18 cellular contexts compared by ENCODE assay signal in genomic region chr7:158733762-158734494, GRCh38. TPM values are rescaled to one million over a fixed set of nuclear protein-coding genes. Genes with fewer than 3 reads are reported as not detected.
DNase-seq lines count a peak whose midpoint lies in the region; ATAC-seq, FAIRE-seq and TF ChIP-seq lines count a peak whose summit lies in the region.
"Had no signal": no experiment of that assay in that cellular context is flagged by ENCODE, and none has a peak within 500 bp of the region (broad histone marks: within the 10 kb centered on the region; RNA-seq: fewer than 3 reads in every experiment).

No MANE protein-coding gene starts in this region.

- ATAC-seq in GM21786 (IDR thresholded peaks at IDR 0.05; ENCODE audit: unreplicated experiment): no peak

- H3K14ac ChIP-seq in H1 (ENCODE audit: insufficient read length): no peak overlapping the region
- H3K14ac ChIP-seq in trophoblast cell (ENCODE audit: low read length): no peak overlapping the region

- H2AK5ac ChIP-seq in H1 (ENCODE audit: low read depth, low read length): no peak overlapping the region
- no peak overlapping the region for H2AK5ac ChIP-seq in trophoblast cell (ENCODE audit: low read length)

- H3K9me3 ChIP-seq in H1 (ENCODE audit: insufficient read depth in 2 of 2, low read depth in 1 of 2, low read length in 1 of 2) (no peaks in the 10 kb centered on the region), trophoblast cell (ENCODE audit: insufficient read depth, low read depth, low read length) (peaks cover 3% of the 10 kb centered on the region)
- H3K9me3 ChIP-seq in effector memory CD4-positive, alpha-beta T cell (ENCODE audit: control insufficient read depth, low read length): no peaks in the 10 kb centered on the region

- H3K27me3 Mint-ChIP-seq in activated CD4-positive, alpha-beta T cell treated with anti-CD3 and anti-CD28 coated beads, Interleukin-2, amount 10 ng/mL, durations not matched to agents 24 days and 14 days: no peaks in the 10 kb centered on the region
- H3K27me3 Mint-ChIP-seq: activated naive CD8-positive, alpha-beta T cell; activated T-cell treated with anti-CD3 and anti-CD28 coated beads, Interleukin-2, amount 50 U/mL, for 24 hours; naive B cell; stimulated activated naive CD8-positive, alpha-beta T cell treated with anti-CD3 and anti-CD28 coated beads, Interleukin-15, Interleukin-2, amounts not matched to agents 100 ng/mL and 50 ng/mL, for 24 hours had no signal

- H2BK120ac ChIP-seq in H1 (replicated peaks; ENCODE audit: low read depth, low read length) (no peak overlapping the region), trophoblast cell (ENCODE audit: insufficient read depth, low read length, poor library complexity) (no peak overlapping the region)

- H3K23me2 ChIP-seq in H1 (ENCODE audit: low read depth, low read length): no peaks in the 10 kb centered on the region; the same call in 1 of the 2 replicates

- CTCF ChIA-PET in H1 (lab: Charles Lee; ENCODE audit: partially characterized antibody): interaction anchor here (0.5 to 5.0 kb wide), 25 partner anchors 9 to 266 kb away, joined by 3 to 37 read pairs (median 5); partner anchors contain the start of gene NCAPG2

- H3K4ac ChIP-seq in H1 (replicated peaks; ENCODE audit: insufficient read length, low read depth, low read length) (no peak overlapping the region), trophoblast cell (ENCODE audit: low read depth, low read length) (no peak overlapping the region)

- H3K4me1 ChIP-seq in H1 (replicated peaks in 1 of 4; ENCODE audit: control insufficient read depth in 3 of 4, insufficient read depth in 4 of 4, low read length in 3 of 4) (peaks cover 0 to 5% (median 2%) of the 10 kb centered on the region in 4 experiments; a peak in 3 of 7 replicates), trophoblast cell (ENCODE audit: control insufficient read depth in 1 of 2, insufficient read depth in 2 of 2, low read length in 2 of 2) (no peaks in the 10 kb centered on the region)
- H3K4me1 ChIP-seq in effector memory CD4-positive, alpha-beta T cell (ENCODE audit: control insufficient read depth, insufficient read depth, low read length, poor library complexity, severe bottlenecking): no peaks in the 10 kb centered on the region

- peak; percentile 37 to 59 (median 47) for TF ChIP-seq CTCF in H1 (IDR thresholded peaks at IDR 0.05; ENCODE audit: control extremely low read depth in 1 of 3, insufficient read depth in 1 of 3, low read depth in 1 of 3, low read length in 3 of 3)
- no peak for TF ChIP-seq CTCF in GM10266 (IDR thresholded peaks at IDR 0.05; ENCODE audit: control insufficient read depth, insufficient read depth, low read depth, missing control alignments)

- H4K91ac ChIP-seq in H1 (replicated peaks; ENCODE audit: insufficient read length, low read length) (no peak overlapping the region), trophoblast cell (ENCODE audit: low read depth, low read length) (no peak overlapping the region)

- H3K9me3 Mint-ChIP-seq in activated CD4-positive, alpha-beta T cell treated with anti-CD3 and anti-CD28 coated beads, Interleukin-2, amount 10 ng/mL, durations not matched to agents 24 days and 14 days: no peaks in the 10 kb centered on the region
- H3K9me3 Mint-ChIP-seq: activated T-cell treated with anti-CD3 and anti-CD28 coated beads, Interleukin-2, amount 50 U/mL, for 24 hours; naive B cell; stimulated activated naive CD8-positive, alpha-beta T cell treated with anti-CD3 and anti-CD28 coated beads, Interleukin-15, Interleukin-2, amounts not matched to agents 100 ng/mL and 50 ng/mL, for 24 hours had no signal

- no peak overlapping the region for H4K5ac ChIP-seq in H1 (ENCODE audit: insufficient read length, low read depth, low read length)

- H3K27ac ChIP-seq in H1 (ENCODE audit: low read depth, low read length) (no peak overlapping the region), trophoblast cell (ENCODE audit: low read depth, low read length) (no peak overlapping the region)
- no peak overlapping the region for H3K27ac ChIP-seq in effector memory CD4-positive, alpha-beta T cell (ENCODE audit: insufficient read depth, low read length, poor library complexity, severe bottlenecking)

- peaks cover 61% of the 10 kb centered on the region for H3K36me3 Mint-ChIP-seq in activated CD4-positive, alpha-beta T cell treated with anti-CD3 and anti-CD28 coated beads, Interleukin-2, amount 10 ng/mL, durations not matched to agents 24 days and 14 days (ENCODE audit: low read depth)

- no peak overlapping the region for H4K12ac ChIP-seq in trophoblast cell (ENCODE audit: low read depth, low read length)

- H3K9ac ChIP-seq in H1 (replicated peaks in 1 of 4; ENCODE audit: extremely low read depth in 1 of 4, low read depth in 3 of 4, low read length in 3 of 4) (no peak overlapping the region), trophoblast cell (ENCODE audit: low read length) (no peak overlapping the region)

- no peak overlapping the region for H3K18ac ChIP-seq in H1 (ENCODE audit: extremely low read depth, low read length)
- no peak overlapping the region for H3K18ac ChIP-seq in trophoblast cell (ENCODE audit: low read length)

- intact Hi-C loops in activated CD4-positive, alpha-beta T cell treated with anti-CD3 and anti-CD28 coated beads, Interleukin-2, amount 10 ng/mL, durations not matched to agents 24 days and 14 days (cut with micrococcal nuclease): no loop called here

- H3K56ac ChIP-seq in H1 (replicated peaks; ENCODE audit: insufficient read length, low read depth, low read length): no peak overlapping the region

- POLR2A ChIA-PET in H1 (lab: Charles Lee; ENCODE audit: partially characterized antibody): interaction anchor here (1.2 to 1.9 kb wide), 2 partner anchors 29 to 36 kb away, joined by 4 to 7 read pairs; partner anchors contain the start of gene NCAPG2

- no peak overlapping the region for H2BK5ac ChIP-seq in H1 (ENCODE audit: low read depth, low read length)
- H2BK5ac ChIP-seq in trophoblast cell (ENCODE audit: low read depth, low read length, poor library complexity): no peak overlapping the region

- no peak overlapping the region for H3K4me3 Mint-ChIP-seq in activated CD4-positive, alpha-beta T cell treated with anti-CD3 and anti-CD28 coated beads, Interleukin-2, amount 10 ng/mL, durations not matched to agents 24 days and 14 days
- H3K4me3 Mint-ChIP-seq: activated naive CD8-positive, alpha-beta T cell; activated T-cell treated with anti-CD3 and anti-CD28 coated beads, Interleukin-2, amount 50 U/mL, for 24 hours; naive B cell; stimulated activated naive CD8-positive, alpha-beta T cell treated with anti-CD3 and anti-CD28 coated beads, Interleukin-15, Interleukin-2, amounts not matched to agents 100 ng/mL and 50 ng/mL, for 24 hours had no signal

- peak; percentile 51 for DNase-seq in activated CD4-positive, alpha-beta T cell treated with anti-CD3 and anti-CD28 coated beads, Interleukin-2, amount 10 ng/mL, durations not matched to agents 24 days and 14 days
- DNase-seq in activated CD4-positive, alpha-beta T cell treated with anti-CD3 and anti-CD28 coated beads for 4 hours: no peak
- DNase-seq in HuH-7.5 (ENCODE audit: low spot score): peak; percentile 13
- peak in 1 of 2 experiments; percentile 44 for DNase-seq in H1 (ENCODE audit: low read depth in 1 of 2, low spot score in 2 of 2)
- peak; percentile 35 to 68 for DNase-seq in trophoblast cell
- DNase-seq in GM10266 (ENCODE audit: extremely low spot score): no peak
- DNase-seq in effector memory CD4-positive, alpha-beta T cell: no peak
- DNase-seq: activated T-cell treated with anti-CD3 and anti-CD28 coated beads, Interleukin-2, amount 50 U/mL, for 24 hours; C1 segment of cervical spinal cord; hippocampal formation; islet precursor cell; naive B cell; NCI-H1092; NCI-H2081 treated with DMSO at 0.1 percent for 48 hours; stimulated activated CD4-positive, alpha-beta T cell treated with anti-CD3 and anti-CD28 coated beads, Interleukin-1b, Interleukin-23, amount 100 ng/mL, for 48 hours had no signal

- H3K79me1 ChIP-seq in H1 (ENCODE audit: low read depth, low read length) (no peaks in the 10 kb centered on the region), trophoblast cell (ENCODE audit: low read length) (no peaks in the 10 kb centered on the region)

- no peak for TF ChIP-seq EP300 in H1 (IDR thresholded peaks at IDR 0.05; ENCODE audit: borderline replicate concordance in 1 of 2, low read depth in 2 of 2, low read length in 2 of 2)

- no peak overlapping the region for H3K4me2 ChIP-seq in H1 (ENCODE audit: insufficient read depth in 1 of 2, low read depth in 2 of 2, low read length in 2 of 2)
- no peak overlapping the region for H3K4me2 ChIP-seq in trophoblast cell (ENCODE audit: low read length)

- no peak overlapping the region for H3K27ac Mint-ChIP-seq in activated CD4-positive, alpha-beta T cell treated with anti-CD3 and anti-CD28 coated beads, Interleukin-2, amount 10 ng/mL, durations not matched to agents 24 days and 14 days

- H3K79me2 ChIP-seq in H1 (ENCODE audit: control insufficient read depth in 1 of 2, insufficient read depth in 2 of 2, low read length in 2 of 2) (no peaks in the 10 kb centered on the region), trophoblast cell (ENCODE audit: control insufficient read depth, insufficient read depth, low read length, poor library complexity) (no peaks in the 10 kb centered on the region)

- H2BK12ac ChIP-seq in H1 (ENCODE audit: low read depth, low read length): no peak overlapping the region
- no peak overlapping the region for H2BK12ac ChIP-seq in trophoblast cell (ENCODE audit: low read length)

- no peak overlapping the region for H2AFZ ChIP-seq in H1 (ENCODE audit: low read length)
- H2AFZ ChIP-seq in trophoblast cell (ENCODE audit: insufficient read depth, low read length, poor library complexity): no peak overlapping the region

- H3K4me3 ChIP-seq in H1 (ENCODE audit: extremely low read depth in 1 of 4, insufficient read depth in 2 of 4, low read depth in 3 of 4, low read length in 4 of 4) (no peak overlapping the region), trophoblast cell (ENCODE audit: low read depth, low read length) (no peak overlapping the region)
- H3K4me3 ChIP-seq in effector memory CD4-positive, alpha-beta T cell (ENCODE audit: insufficient read depth, low read depth, low read length, poor library complexity, severe bottlenecking): no peak overlapping the region

- FAIRE-seq in H1 (lab: Jason Lieb, UNC): no peak

- 95% methylated on average over 20 of the region's 20 CpGs; no CpG with 5 or more reads in 1 of the 2 experiments for WGBS in H1 (ENCODE audit: extremely low coverage in 1 of 2, insufficient coverage in 1 of 2, insufficient read length in 1 of 2, insufficient replicate concordance in 2 of 2, low coverage in 1 of 2, low lambda C conversion rate in 2 of 2, missing lambda C conversion rate in 1 of 2), 2 experiments
- no CpG with 5 or more reads among the region's 20 CpGs for WGBS in trophoblast cell (ENCODE audit: extremely low coverage, insufficient coverage, insufficient read length)

- H3K36me3 ChIP-seq in H1 (ENCODE audit: control insufficient read depth in 2 of 4, insufficient read depth in 4 of 4, low read length in 3 of 4) (peaks cover 0 to 15% (median 9%) of the 10 kb centered on the region in 4 experiments; a peak in 5 of 8 replicates), trophoblast cell (ENCODE audit: control insufficient read depth in 1 of 2, insufficient read depth in 2 of 2, low read length in 2 of 2) (peaks cover 42 to 55% of the 10 kb centered on the region in 2 experiments)
- peaks cover 62% of the 10 kb centered on the region for H3K36me3 ChIP-seq in effector memory CD4-positive, alpha-beta T cell (ENCODE audit: control insufficient read depth, insufficient read depth, low read length)

- H3K23ac ChIP-seq in H1 (ENCODE audit: insufficient read length) (no peak overlapping the region), trophoblast cell (ENCODE audit: low read length) (no peak overlapping the region)

- H3K4me1 Mint-ChIP-seq in activated CD4-positive, alpha-beta T cell treated with anti-CD3 and anti-CD28 coated beads, Interleukin-2, amount 10 ng/mL, durations not matched to agents 24 days and 14 days: peaks cover 9% of the 10 kb centered on the region
- H3K4me1 Mint-ChIP-seq: naive B cell had no signal

- H3K27me3 ChIP-seq in H1 (replicated peaks in 1 of 4; ENCODE audit: control insufficient read depth in 3 of 4, extremely low read depth in 1 of 4, insufficient read depth in 3 of 4, low read length in 3 of 4) (no peaks in the 10 kb centered on the region), trophoblast cell (ENCODE audit: insufficient read depth, low read length) (no peaks in the 10 kb centered on the region)
- H3K27me3 ChIP-seq in effector memory CD4-positive, alpha-beta T cell (replicated peaks; ENCODE audit: control insufficient read depth, insufficient read depth, low read length, poor library complexity, severe bottlenecking): no peaks in the 10 kb centered on the region

- peaks cover 0 to 1% of the 10 kb centered on the region in 2 experiments for H4K20me1 ChIP-seq in H1 (replicated peaks in 1 of 2; ENCODE audit: control insufficient read depth in 1 of 2, insufficient read depth in 2 of 2, low read length in 2 of 2)

- H2BK15ac ChIP-seq in H1 (ENCODE audit: low read length): no peak overlapping the region

- H4K8ac ChIP-seq in H1 (ENCODE audit: extremely low read depth, insufficient read depth, low read length): no peak overlapping the region
- H4K8ac ChIP-seq in trophoblast cell (ENCODE audit: low read depth, low read length): no peak overlapping the region

- no peak overlapping the region for H2BK20ac ChIP-seq in H1 (ENCODE audit: low read length)

- TF ChIP-seq RAD21 in H1 (IDR thresholded peaks at IDR 0.05 in 1 of 2, conservative IDR thresholded peaks at IDR 0.05 in 1 of 2; ENCODE audit: low read depth in 2 of 2, low read length in 2 of 2): peak; percentile 14 to 40; a peak in 2 of 4 replicates

- TF ChIP-seq POLR2A in H1 (IDR thresholded peaks at IDR 0.05; ENCODE audit: control extremely low read depth in 1 of 2, low read depth in 2 of 2, low read length in 2 of 2): no peak

RNA-seq across cellular contexts. Expression of gene NCAPG2, which starts 29.3 kb away (rescaled TPM):
- 94.6 and 96.3 TPM in 2 replicates for total RNA-seq in activated CD4-positive, alpha-beta T cell treated with anti-CD3 and anti-CD28 coated beads, Interleukin-2, amount 10 ng/mL, durations not matched to agents 24 days and 14 days
- total RNA-seq in H1 (2021; fragmentation: NEBNext Ultra II Directional; extraction: Animal tissue kit (Norgen Biotek cat#: 25700)): 119 and 125 TPM in 2 replicates
- polyA plus RNA-seq in H1 (2011; rRNA removed): 49.9 and 50.1 TPM in 2 replicates
- polyA plus RNA-seq in H1 (2011; cell fraction: cytosol; rRNA removed): 83.7 TPM
- 66.1 TPM for polyA plus RNA-seq in H1 (2011; cell fraction: nucleus; rRNA removed)
- polyA plus RNA-seq in H1 (2012, experiment 1 of 2): 106 to 137 TPM (median 113 TPM) in 4 replicates
- polyA plus RNA-seq in H1 (2012, experiment 2 of 2): 7.3 TPM
- polyA plus RNA-seq in H1 (2013, experiment 1 of 2): 36.6 TPM
- polyA plus RNA-seq in H1 (2013, experiment 2 of 2): 39.2 TPM
- polyA minus RNA-seq in H1 (2011; rRNA and poly(A)+ RNA removed): 167 and 172 TPM in 2 replicates
- 79.4 TPM for polyA minus RNA-seq in H1 (2011; cell fraction: cytosol; rRNA and poly(A)+ RNA removed)
- 106 TPM for polyA minus RNA-seq in H1 (2011; cell fraction: nucleus; rRNA and poly(A)+ RNA removed)
- 19.4 and 19.7 TPM in 2 replicates for polyA plus RNA-seq in trophoblast cell (2013)

Comparison
In these comparisons a context has a peak if more than half of its experiments do, and no peak if none do; other contexts are left out.
1. DNase-seq: peak in activated CD4-positive, alpha-beta T cell treated with anti-CD3 and anti-CD28 coated beads, Interleukin-2, amount 10 ng/mL, durations not matched to agents 24 days and 14 days (single experiment), HuH-7.5 (single experiment) and trophoblast cell (2 of 2); none in activated CD4-positive, alpha-beta T cell treated with anti-CD3 and anti-CD28 coated beads for 4 hours (0 of 2), GM10266 (single experiment) and effector memory CD4-positive, alpha-beta T cell (0 of 3).